8 cellular contexts compared by ENCODE assay signal in genomic region chr6:52317841-52318581, GRCh38. TPM values are rescaled to one million over a fixed set of nuclear protein-coding genes. Genes with fewer than 3 reads are reported as not detected.
A peak's percentile ranks its signal among the peaks of the same experiment; 100 is the strongest.
DNase-seq lines count a peak whose midpoint lies in the region; ATAC-seq and TF ChIP-seq lines count a peak whose summit lies in the region.

No MANE protein-coding gene starts in this region.

- DNase-seq in natural killer cell treated with Interleukin-12 subunit alpha and Interleukin-12 subunit beta and Interleukin-15 and Interleukin-18, amount 100 ng/mL, for 72 hours (ENCODE audit: low spot score) = no peak
- DNase-seq in natural killer cell = no peak
- peak; percentile 54 for DNase-seq in SKM-1 (lab: John Stamatoyannopoulos, UW; ENCODE audit: unreplicated experiment)
- peak; percentile 26 for DNase-seq in pons (ENCODE audit: low spot score)
- no peak for DNase-seq in Karpas-422
- DNase-seq in left lobe of liver (ENCODE audit: low spot score) = no peak
- no peak for DNase-seq in NCI-H1105 (lab: John Stamatoyannopoulos, UW)

- no peaks in the 10 kb centered on the region for H3K9me3 Mint-ChIP-seq in natural killer cell treated with Interleukin-12 subunit alpha and Interleukin-12 subunit beta and Interleukin-15 and Interleukin-18, amount 100 ng/mL, for 72 hours
- H3K9me3 Mint-ChIP-seq in natural killer cell = no peaks in the 10 kb centered on the region

- no peak overlapping the region for H3K27ac ChIP-seq in Karpas-422 (ENCODE audit: low read length)

- H3K9me2 ChIP-seq in Karpas-422 (replicated peaks; ENCODE audit: insufficient read depth, low read length) = no peaks in the 10 kb centered on the region

- no peaks in the 10 kb centered on the region for H3K27me3 ChIP-seq in Karpas-422 (ENCODE audit: low read length)

- H3K36me3 ChIP-seq in Karpas-422 (ENCODE audit: insufficient read depth, low read length) = no peaks in the 10 kb centered on the region

- H3K9ac ChIP-seq in Karpas-422 (ENCODE audit: low read length) = no peak overlapping the region

- no peaks in the 10 kb centered on the region for H4K20me1 ChIP-seq in Karpas-422 (ENCODE audit: insufficient read depth, low read depth, low read length)

- H3K27ac Mint-ChIP-seq in natural killer cell treated with Interleukin-12 subunit alpha and Interleukin-12 subunit beta and Interleukin-15 and Interleukin-18, amount 100 ng/mL, for 72 hours = peak overlapping the region in 1 of 2 donors; percentile 59
- no peak overlapping the region for H3K27ac Mint-ChIP-seq in natural killer cell

- ATAC-seq in natural killer cell treated with Interleukin-12 subunit alpha and Interleukin-12 subunit beta and Interleukin-15 and Interleukin-18, amount 100 ng/mL, for 72 hours = peak; percentile 77 to 91
- ATAC-seq in natural killer cell (no peak), HG03095 (IDR thresholded peaks at IDR 0.05; ENCODE audit: unreplicated experiment) (peak; percentile 99), left lobe of liver (no peak)

- H3K36me3 Mint-ChIP-seq in natural killer cell treated with Interleukin-12 subunit alpha and Interleukin-12 subunit beta and Interleukin-15 and Interleukin-18, amount 100 ng/mL, for 72 hours = no peaks in the 10 kb centered on the region
- no peaks in the 10 kb centered on the region for H3K36me3 Mint-ChIP-seq in natural killer cell

- H3K79me2 ChIP-seq in Karpas-422 (ENCODE audit: low read length) = no peaks in the 10 kb centered on the region

- H3K4me2 ChIP-seq in Karpas-422 (ENCODE audit: low read depth, low read length, poor library complexity, severe bottlenecking) = no peak overlapping the region

- no peaks in the 10 kb centered on the region for H3K9me3 ChIP-seq in Karpas-422 (ENCODE audit: low read length)

- H2AFZ ChIP-seq in Karpas-422 (ENCODE audit: low read length) = no peak overlapping the region

- peaks cover 13 to 17% of the 10 kb centered on the region in 2 donors for H3K4me1 Mint-ChIP-seq in natural killer cell treated with Interleukin-12 subunit alpha and Interleukin-12 subunit beta and Interleukin-15 and Interleukin-18, amount 100 ng/mL, for 72 hours (ENCODE audit: low read depth in 2 of 2)
- peaks cover 4 to 10% of the 10 kb centered on the region in 2 donors for H3K4me1 Mint-ChIP-seq in natural killer cell

- H3K27me3 Mint-ChIP-seq in natural killer cell treated with Interleukin-12 subunit alpha and Interleukin-12 subunit beta and Interleukin-15 and Interleukin-18, amount 100 ng/mL, for 72 hours = no peaks in the 10 kb centered on the region
- H3K27me3 Mint-ChIP-seq in natural killer cell (ENCODE audit: low read depth in 2 of 2) = peaks cover 0 to 4% of the 10 kb centered on the region in 2 donors

- H3K4me3 Mint-ChIP-seq in natural killer cell treated with Interleukin-12 subunit alpha and Interleukin-12 subunit beta and Interleukin-15 and Interleukin-18, amount 100 ng/mL, for 72 hours = no peak overlapping the region
- no peak overlapping the region for H3K4me3 Mint-ChIP-seq in natural killer cell

- no peaks in the 10 kb centered on the region for H3K4me1 ChIP-seq in Karpas-422 (ENCODE audit: low read length)

- no peak for TF ChIP-seq CTCF in natural killer cell (IDR thresholded peaks at IDR 0.05)

- intact Hi-C loops in natural killer cell (cut with micrococcal nuclease) = no loop called here

- H3K4me3 ChIP-seq in Karpas-422 (ENCODE audit: low read length) = no peak overlapping the region

RNA-seq across cellular contexts. Expression of gene MCM3, which starts 33.5 kb away (rescaled TPM):
- total RNA-seq in natural killer cell treated with Interleukin-12 subunit alpha and Interleukin-12 subunit beta and Interleukin-15 and Interleukin-18, amount 100 ng/mL, for 72 hours = 100 to 1,000 TPM; 108 to 277 TPM
- total RNA-seq in natural killer cell = 10 to 100 TPM; 26.4 to 46.2 (median 31.5) TPM
- total RNA-seq in Karpas-422 (2014; rRNA removed; shearing (Covaris generic); ENCODE audit: low replicate concordance) = 80.1 and 102 TPM in 2 replicates
- 7.8 TPM for total RNA-seq in left lobe of liver

RNA-seq across cellular contexts. Expression of gene PAQR8, which starts 43.9 kb away (rescaled TPM):
- 1 to 10 TPM; 4.1 to 4.4 TPM for total RNA-seq in natural killer cell treated with Interleukin-12 subunit alpha and Interleukin-12 subunit beta and Interleukin-15 and Interleukin-18, amount 100 ng/mL, for 72 hours
- total RNA-seq in natural killer cell (1 to 10 TPM; 2.4 to 5.0 (median 4.6) TPM), left lobe of liver (0.75 TPM)
- 0.29 and 1.2 TPM in 2 replicates for total RNA-seq in Karpas-422 (2014; rRNA removed; shearing (Covaris generic); ENCODE audit: low replicate concordance)

Comparison
In these comparisons a context has a peak if more than half of its experiments do, and no peak if none do; other contexts are left out.
1. ATAC-seq: peak in natural killer cell treated with Interleukin-12 subunit alpha and Interleukin-12 subunit beta and Interleukin-15 and Interleukin-18, amount 100 ng/mL, for 72 hours (2 of 2) and HG03095 (single experiment); none in natural killer cell (0 of 3) and left lobe of liver (single experiment).
2. DNase-seq: peak in SKM-1 (single experiment) and pons (single experiment); none in natural killer cell treated with Interleukin-12 subunit alpha and Interleukin-12 subunit beta and Interleukin-15 and Interleukin-18, amount 100 ng/mL, for 72 hours (single experiment), natural killer cell (single experiment), Karpas-422 (single experiment), left lobe of liver (single experiment) and NCI-H1105 (single experiment).